In the genomic region with DNA sequence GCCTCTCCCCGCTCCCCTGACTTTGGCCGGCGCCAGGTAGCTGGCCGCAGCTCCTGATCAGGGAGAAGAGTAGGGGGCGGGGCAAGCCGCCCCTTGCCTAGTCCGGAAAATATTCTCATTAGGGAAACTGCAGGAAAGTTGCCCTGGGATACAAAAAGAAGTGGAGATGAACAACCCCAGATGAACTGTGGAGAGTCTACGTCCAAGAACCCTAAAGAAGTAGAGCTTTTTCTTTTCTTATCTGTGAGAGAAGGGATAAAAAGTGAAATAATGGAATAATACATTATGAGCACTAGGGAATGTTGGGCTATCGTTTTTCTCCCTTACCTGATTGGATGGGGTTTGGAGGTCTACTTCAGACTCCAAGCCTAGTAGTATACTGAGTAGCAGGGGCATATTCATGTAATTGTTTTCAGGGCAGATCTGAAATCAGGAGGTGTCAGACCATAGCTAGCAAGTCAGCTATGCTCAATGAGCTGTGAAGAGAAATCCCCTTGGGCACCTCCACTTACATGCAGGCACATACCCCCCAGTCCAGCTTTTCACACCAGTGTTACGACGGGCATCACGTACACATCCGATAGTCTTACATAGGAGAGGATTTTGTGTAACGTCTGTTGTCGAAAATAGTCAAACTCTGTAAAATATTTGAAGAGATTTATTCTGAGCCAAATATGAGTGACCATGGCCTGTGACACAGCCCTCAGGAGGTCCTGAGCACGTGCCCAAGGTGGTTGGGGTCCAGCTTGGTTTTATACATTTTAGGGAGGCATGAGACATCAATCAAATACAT, we compare ENCODE assay signal across 8 cellular contexts. TPM values are rescaled to one million over a fixed set of nuclear protein-coding genes. Genes with fewer than 3 reads are reported as not detected.
DNase-seq lines count a peak whose midpoint lies in the region; ATAC-seq lines count a peak whose summit lies in the region.

No MANE protein-coding gene starts in this region.

- peaks cover 8% of the 10 kb centered on the region for H3K4me1 Mint-ChIP-seq in activated T-cell treated with anti-CD3 and anti-CD28 coated beads, Interleukin-2, amount 50 U/mL, for 4 hours (ENCODE audit: low read depth)
- H3K4me1 Mint-ChIP-seq in activated T-helper 17 cell treated with anti-CD3 and anti-CD28 coated beads, Interleukin-2, amount 50 U/mL, for 72 hours = peaks cover 11% of the 10 kb centered on the region

- H3K36me3 Mint-ChIP-seq in activated T-cell treated with anti-CD3 and anti-CD28 coated beads, Interleukin-2, amount 50 U/mL, for 4 hours (ENCODE audit: insufficient read depth) = peaks cover 4% of the 10 kb centered on the region
- H3K36me3 Mint-ChIP-seq in activated T-helper 17 cell treated with anti-CD3 and anti-CD28 coated beads, Interleukin-2, amount 50 U/mL, for 72 hours (ENCODE audit: low read depth) = peaks cover 10% of the 10 kb centered on the region

- no peak for DNase-seq in activated T-cell treated with anti-CD3 and anti-CD28 coated beads, Interleukin-2, amount 50 U/mL, for 4 hours
- DNase-seq in activated T-cell treated with anti-CD3 and anti-CD28 coated beads, Interleukin-2, amount 50 U/mL, for 1 hour = no peak
- DNase-seq in kidney glomerular epithelial cell (lab: John Stamatoyannopoulos, UW) (peak; percentile 59), SIG-M5 treated with dmso at 0.1 percent for 504 hours (lab: John Stamatoyannopoulos, UW; ENCODE audit: unreplicated experiment) (no peak)

- peak overlapping the region; percentile 88 for H3K27ac ChIP-seq in temporal lobe (ENCODE audit: low read depth, low read length)

- peak overlapping the region; percentile 84 for H3K4me3 Mint-ChIP-seq in activated T-cell treated with anti-CD3 and anti-CD28 coated beads, Interleukin-2, amount 50 U/mL, for 4 hours
- H3K4me3 Mint-ChIP-seq in activated T-helper 17 cell treated with anti-CD3 and anti-CD28 coated beads, Interleukin-2, amount 50 U/mL, for 72 hours = no peak overlapping the region

- H3K27ac Mint-ChIP-seq in activated T-helper 17 cell treated with anti-CD3 and anti-CD28 coated beads, Interleukin-2, amount 50 U/mL, for 72 hours = peak overlapping the region; percentile 81

- ATAC-seq in activated T-cell treated with anti-CD3 and anti-CD28 coated beads, Interleukin-2, amount 50 U/mL, for 4 hours = no peak
- ATAC-seq in HG03378 (IDR thresholded peaks at IDR 0.05; ENCODE audit: unreplicated experiment) (peak; percentile 40), HG03025 (IDR thresholded peaks at IDR 0.05; ENCODE audit: low FRiP score, unreplicated experiment) (no peak)
- ATAC-seq in activated T-helper 17 cell treated with anti-CD3 and anti-CD28 coated beads, Interleukin-2, amount 50 U/mL, for 72 hours (replicated peaks) = no peak

- H3K9me3 Mint-ChIP-seq in activated T-cell treated with anti-CD3 and anti-CD28 coated beads, Interleukin-2, amount 50 U/mL, for 4 hours = no peaks in the 10 kb centered on the region
- no peaks in the 10 kb centered on the region for H3K9me3 Mint-ChIP-seq in activated T-helper 17 cell treated with anti-CD3 and anti-CD28 coated beads, Interleukin-2, amount 50 U/mL, for 72 hours

- no peaks in the 10 kb centered on the region for H3K27me3 Mint-ChIP-seq in activated T-cell treated with anti-CD3 and anti-CD28 coated beads, Interleukin-2, amount 50 U/mL, for 4 hours (ENCODE audit: low read depth)
- H3K27me3 Mint-ChIP-seq in activated T-helper 17 cell treated with anti-CD3 and anti-CD28 coated beads, Interleukin-2, amount 50 U/mL, for 72 hours = no peaks in the 10 kb centered on the region

RNA-seq across cellular contexts. Expression of gene DUSP10, which starts 1.7 kb away (rescaled TPM):
- total RNA-seq in activated T-cell treated with anti-CD3 and anti-CD28 coated beads, Interleukin-2, amount 50 U/mL, for 4 hours = 10 to 100 TPM in 2 of 3 donors, 1 to 10 TPM in 1; 9.4 to 17.1 (median 12.4) TPM
- total RNA-seq in activated T-helper 17 cell treated with anti-CD3 and anti-CD28 coated beads, Interleukin-2, amount 50 U/mL, for 72 hours = 10 to 100 TPM in 1 of 2 donors, 1 to 10 TPM in 1; 8.2 to 11.7 TPM
- total RNA-seq in temporal lobe = 5.2 TPM
